ENCODE assay signal across 20 cellular contexts in the genomic region with DNA sequence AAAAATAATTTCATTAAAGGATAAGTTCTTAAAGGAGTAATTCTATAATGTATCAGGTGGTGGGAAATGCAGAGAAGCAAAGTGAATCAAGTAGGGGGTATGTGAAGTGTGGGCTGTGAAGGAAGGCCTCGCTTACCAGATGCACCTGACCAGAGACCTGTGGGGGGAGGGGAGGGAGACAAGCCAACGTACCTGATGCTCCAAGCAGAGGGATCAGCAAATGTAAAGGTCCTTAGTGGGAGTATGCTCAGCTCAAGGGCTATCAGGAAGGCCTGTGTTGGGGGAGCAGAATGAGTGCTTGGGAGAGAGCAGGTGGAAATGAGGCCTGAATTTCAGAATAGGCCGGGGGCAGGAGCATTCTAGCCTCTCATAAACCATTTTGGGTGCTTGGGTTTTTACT. TPM values are rescaled to one million over a fixed set of nuclear protein-coding genes. Genes with fewer than 3 reads are reported as not detected.
DNase-seq lines count a peak whose midpoint lies in the region; ATAC-seq and TF ChIP-seq lines count a peak whose summit lies in the region.
"Had no signal": no experiment of that assay in that cellular context is flagged by ENCODE, and none has a peak within 500 bp of the region (broad histone marks: within the 10 kb centered on the region; RNA-seq: fewer than 3 reads in every experiment).

No MANE protein-coding gene starts in this region.

- H3K4me2 ChIP-seq in GM23338: no peak overlapping the region
- H3K4me2 ChIP-seq: BLaER1 had no signal

- no peaks in the 10 kb centered on the region for H4K20me1 ChIP-seq in GM23338 (replicated peaks; ENCODE audit: insufficient read depth)
- H4K20me1 ChIP-seq: BLaER1 had no signal

- H3K36me3 ChIP-seq in GM23338 (ENCODE audit: insufficient read depth) (no peaks in the 10 kb centered on the region), H7 (replicated peaks; ENCODE audit: control insufficient read depth, insufficient read depth, low read length) (no peaks in the 10 kb centered on the region)
- H3K36me3 ChIP-seq: BE2C, BLaER1 had no signal

- H3K4me3 ChIP-seq in GM23338: no peak overlapping the region
- no peak overlapping the region for H3K4me3 ChIP-seq in H7 (ENCODE audit: insufficient read depth, low read depth, low read length)
- H3K4me3 ChIP-seq: BLaER1 had no signal

- H2AFZ ChIP-seq in GM23338: no peak overlapping the region

- DNase-seq in GM23338 (ENCODE audit: low spot score) (peak; percentile 35), H7 (peak; percentile 14), WTC11 (ENCODE audit: low spot score) (peak; percentile 36), HK-2 (ENCODE audit: unreplicated experiment) (no peak)
- DNase-seq: 8988T; ACHN; BE2C; C1 segment of cervical spinal cord; CD4-positive, alpha-beta memory T cell; CD4-positive, CD25-positive, alpha-beta regulatory T cell; CD8-positive, alpha-beta memory T cell; COR-L47; DMS 273 treated with DMSO at 0.1 percent for 48 hours; DMS153; DMS79 treated with DMSO at 0.1 percent for 48 hours; GF-D8 had no signal

- no peaks in the 10 kb centered on the region for H3K79me2 ChIP-seq in GM23338 (replicated peaks; ENCODE audit: insufficient read depth)

- H3K4me1 Mint-ChIP-seq in GM23338 (peaks cover 12% of the 10 kb centered on the region), WTC11 (peaks cover 13% of the 10 kb centered on the region)
- H3K4me1 Mint-ChIP-seq: CD14-positive monocyte; CD4-positive, alpha-beta memory T cell; CD4-positive, CD25-positive, alpha-beta regulatory T cell; CD8-positive, alpha-beta memory T cell had no signal

- POLR2A ChIA-PET in WTC11 (lab: Charles Lee): no interaction called here

- no peaks in the 10 kb centered on the region for H3K36me3 Mint-ChIP-seq in GM23338 (ENCODE audit: low read depth)
- H3K36me3 Mint-ChIP-seq in WTC11: no peaks in the 10 kb centered on the region
- H3K36me3 Mint-ChIP-seq: CD14-positive monocyte; CD4-positive, alpha-beta memory T cell; CD4-positive, CD25-positive, alpha-beta regulatory T cell; CD8-positive, alpha-beta memory T cell had no signal

- TF ChIP-seq CTCF in GM23338 (conservative IDR thresholded peaks at IDR 0.05; ENCODE audit: low read depth in 2 of 2): no peak
- no peak for TF ChIP-seq CTCF in WTC11 (IDR thresholded peaks at IDR 0.05)

- CTCF ChIA-PET in WTC11 (lab: Charles Lee): no interaction called here

- H3K27me3 Mint-ChIP-seq in GM23338 (ENCODE audit: insufficient read depth, low read depth, poor library complexity) (peaks cover 2% of the 10 kb centered on the region), WTC11 (ENCODE audit: low read depth) (no peaks in the 10 kb centered on the region)
- H3K27me3 Mint-ChIP-seq: CD4-positive, alpha-beta memory T cell; CD4-positive, CD25-positive, alpha-beta regulatory T cell had no signal

- H3K9me3 Mint-ChIP-seq in GM23338 (no peaks in the 10 kb centered on the region), WTC11 (no peaks in the 10 kb centered on the region)
- H3K9me3 Mint-ChIP-seq: CD4-positive, CD25-positive, alpha-beta regulatory T cell had no signal

- H3K27ac Mint-ChIP-seq in GM23338: no peak overlapping the region
- no peak overlapping the region for H3K27ac Mint-ChIP-seq in WTC11
- H3K27ac Mint-ChIP-seq: CD14-positive monocyte; CD4-positive, alpha-beta memory T cell; CD4-positive, CD25-positive, alpha-beta regulatory T cell; CD8-positive, alpha-beta memory T cell had no signal

- 0 out of 2 replicates have a peak, but pooled peaks cover 4% of the 10 kb centered on the region for H3K4me1 ChIP-seq in GM23338 (ENCODE audit: insufficient read depth)
- H3K4me1 ChIP-seq: BE2C had no signal

- H3K4me3 Mint-ChIP-seq in GM23338 (no peak overlapping the region), WTC11 (no peak overlapping the region)
- H3K4me3 Mint-ChIP-seq: CD14-positive monocyte; CD4-positive, alpha-beta memory T cell; CD4-positive, CD25-positive, alpha-beta regulatory T cell; CD8-positive, alpha-beta memory T cell had no signal

- H3K9me2 ChIP-seq in GM23338 (ENCODE audit: insufficient read depth): peaks cover 8% of the 10 kb centered on the region; the same call in 1 of the 2 replicates

- H3K27me3 ChIP-seq in GM23338 (ENCODE audit: insufficient read depth) (no peaks in the 10 kb centered on the region), H7 (ENCODE audit: control insufficient read depth, insufficient read depth, low read length) (no peaks in the 10 kb centered on the region)
- H3K27me3 ChIP-seq: BE2C, BLaER1 had no signal

- H3F3A ChIP-seq in GM23338 (replicated peaks; ENCODE audit: low read depth): no peaks in the 10 kb centered on the region

- no peak overlapping the region for H3K27ac ChIP-seq in GM23338 (ENCODE audit: low read depth)
- H3K27ac ChIP-seq: BLaER1 had no signal

- ATAC-seq in GM23338: peak; percentile 76
- ATAC-seq in WTC11: peak; percentile 78
- ATAC-seq in GM18868 (IDR thresholded peaks at IDR 0.05; ENCODE audit: unreplicated experiment): no peak
- ATAC-seq in HG02973 (IDR thresholded peaks at IDR 0.05; ENCODE audit: unreplicated experiment): no peak

TF ChIP-seq in GM23338, 12 proteins besides CTCF, POLR2A, EP300 and RAD21 (continues in another document):
- TF ChIP-seq, protein P1, sequence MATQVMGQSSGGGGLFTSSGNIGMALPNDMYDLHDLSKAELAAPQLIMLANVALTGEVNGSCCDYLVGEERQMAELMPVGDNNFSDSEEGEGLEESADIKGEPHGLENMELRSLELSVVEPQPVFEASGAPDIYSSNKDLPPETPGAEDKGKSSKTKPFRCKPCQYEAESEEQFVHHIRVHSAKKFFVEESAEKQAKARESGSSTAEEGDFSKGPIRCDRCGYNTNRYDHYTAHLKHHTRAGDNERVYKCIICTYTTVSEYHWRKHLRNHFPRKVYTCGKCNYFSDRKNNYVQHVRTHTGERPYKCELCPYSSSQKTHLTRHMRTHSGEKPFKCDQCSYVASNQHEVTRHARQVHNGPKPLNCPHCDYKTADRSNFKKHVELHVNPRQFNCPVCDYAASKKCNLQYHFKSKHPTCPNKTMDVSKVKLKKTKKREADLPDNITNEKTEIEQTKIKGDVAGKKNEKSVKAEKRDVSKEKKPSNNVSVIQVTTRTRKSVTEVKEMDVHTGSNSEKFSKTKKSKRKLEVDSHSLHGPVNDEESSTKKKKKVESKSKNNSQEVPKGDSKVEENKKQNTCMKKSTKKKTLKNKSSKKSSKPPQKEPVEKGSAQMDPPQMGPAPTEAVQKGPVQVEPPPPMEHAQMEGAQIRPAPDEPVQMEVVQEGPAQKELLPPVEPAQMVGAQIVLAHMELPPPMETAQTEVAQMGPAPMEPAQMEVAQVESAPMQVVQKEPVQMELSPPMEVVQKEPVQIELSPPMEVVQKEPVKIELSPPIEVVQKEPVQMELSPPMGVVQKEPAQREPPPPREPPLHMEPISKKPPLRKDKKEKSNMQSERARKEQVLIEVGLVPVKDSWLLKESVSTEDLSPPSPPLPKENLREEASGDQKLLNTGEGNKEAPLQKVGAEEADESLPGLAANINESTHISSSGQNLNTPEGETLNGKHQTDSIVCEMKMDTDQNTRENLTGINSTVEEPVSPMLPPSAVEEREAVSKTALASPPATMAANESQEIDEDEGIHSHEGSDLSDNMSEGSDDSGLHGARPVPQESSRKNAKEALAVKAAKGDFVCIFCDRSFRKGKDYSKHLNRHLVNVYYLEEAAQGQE (IDR thresholded peaks at IDR 0.05; ENCODE audit: unreplicated experiment): no peak
- TF ChIP-seq JUNB (IDR thresholded peaks at IDR 0.05; ENCODE audit: unreplicated experiment) (no peak), CREB1 (CRISPR knock-in tag; IDR thresholded peaks at IDR 0.05; ENCODE audit: low read depth) (no peak), EZH2 (IDR thresholded peaks at IDR 0.05; ENCODE audit: low read depth, unreplicated experiment) (no peak), STAT1 (IDR thresholded peaks at IDR 0.05; ENCODE audit: unreplicated experiment) (no peak)

TF ChIP-seq in WTC11, 78 proteins besides CTCF, POLR2A, EP300 and RAD21:
- TF ChIP-seq TCF7 (CRISPR knock-in tag; IDR thresholded peaks at IDR 0.05; ENCODE audit: low read depth): no peak

RNA-seq across cellular contexts. Expression of gene ANO4, which starts 57.1 kb away (rescaled TPM):
- 2.6 and 8.7 TPM in 2 replicates for total RNA-seq in GM23338 (2014; rRNA removed; shearing (Covaris generic))
- 0.89 and 1.7 TPM in 2 replicates for polyA plus RNA-seq in GM23338 (2016; fragmentation: Nextera tagmentation; extraction: Ambion mirVana)
- 1.3 and 1.7 TPM in 2 replicates for total RNA-seq in H7 (2014; rRNA removed; shearing (Covaris generic))
- 1.8 to 2.6 TPM (median 2.2 TPM) in 3 replicates for total RNA-seq in WTC11 (2021)
- total RNA-seq: CD4-positive, alpha-beta memory T cell; CD4-positive, CD25-positive, alpha-beta regulatory T cell; CD8-positive, alpha-beta memory T cell had no signal
- polyA plus RNA-seq: CD14-positive monocyte; CD4-positive, alpha-beta memory T cell; CD4-positive, CD25-positive, alpha-beta regulatory T cell; CD8-positive, alpha-beta memory T cell had no signal

Comparison
In these comparisons a context has a peak if more than half of its experiments do, and no peak if none do; other contexts are left out.
1. ATAC-seq: peak in GM23338 (single experiment) and WTC11 (single experiment); none in GM18868 (single experiment) and HG02973 (single experiment).